In genomic region chr5:76542887-76543690, GRCh38 we compare ENCODE assay signal across 7 cellular contexts.
DNase-seq lines count a peak whose midpoint lies in the region; TF ChIP-seq lines count a peak whose summit lies in the region.

No MANE protein-coding gene starts in this region.

- H3K4me1 ChIP-seq in mucosa of rectum (ENCODE audit: control insufficient read depth in 2 of 2, insufficient read depth in 2 of 2, low read length in 2 of 2) (peaks cover 20 to 34% of the 10 kb centered on the region in 2 donors), testis (no peaks in the 10 kb centered on the region)

- TF ChIP-seq CTCF in testis (IDR thresholded peaks at IDR 0.05), result no peak
- no peak for TF ChIP-seq CTCF in osteocyte (IDR thresholded peaks at IDR 0.05)

- no peak for TF ChIP-seq POLR2A in testis (IDR thresholded peaks at IDR 0.05)

- peak overlapping the region; percentile 80 for H3K4me3 Mint-ChIP-seq in T-helper 1 cell treated with Interleukin-12 subunit alpha and Interleukin-12 subunit beta and Interleukin-4 antibody, amounts not matched to agents 30 μg/mL and 1 μg/mL, for 36 hours
- no peak overlapping the region for H3K4me3 Mint-ChIP-seq in osteocyte (ENCODE audit: unreplicated experiment)

- no peaks in the 10 kb centered on the region for H3K36me3 ChIP-seq in mucosa of rectum (ENCODE audit: control insufficient read depth in 2 of 2, insufficient read depth in 2 of 2, low read length in 2 of 2)
- no peaks in the 10 kb centered on the region for H3K36me3 ChIP-seq in testis (ENCODE audit: low read depth, missing control alignments)

- peak overlapping the region in 1 of 2 donors; percentile 35 for H3K9ac ChIP-seq in mucosa of rectum (ENCODE audit: low read depth in 1 of 2, low read length in 2 of 2)

- no peaks in the 10 kb centered on the region for H3K27me3 Mint-ChIP-seq in T-helper 1 cell treated with Interleukin-12 subunit alpha and Interleukin-12 subunit beta and Interleukin-4 antibody, amounts not matched to agents 30 μg/mL and 1 μg/mL, for 36 hours (ENCODE audit: low read depth)
- peaks cover 4% of the 10 kb centered on the region for H3K27me3 Mint-ChIP-seq in osteocyte (ENCODE audit: unreplicated experiment)

- peaks cover 61% of the 10 kb centered on the region for H3K4me1 Mint-ChIP-seq in T-helper 1 cell treated with Interleukin-12 subunit alpha and Interleukin-12 subunit beta and Interleukin-4 antibody, amounts not matched to agents 30 μg/mL and 1 μg/mL, for 36 hours (ENCODE audit: low read depth)
- peaks cover 2% of the 10 kb centered on the region for H3K4me1 Mint-ChIP-seq in osteocyte (ENCODE audit: unreplicated experiment)

- peak overlapping the region; percentile 96 for H3K27ac Mint-ChIP-seq in T-helper 1 cell treated with Interleukin-12 subunit alpha and Interleukin-12 subunit beta and Interleukin-4 antibody, amounts not matched to agents 30 μg/mL and 1 μg/mL, for 36 hours
- no peak overlapping the region for H3K27ac Mint-ChIP-seq in osteocyte (ENCODE audit: unreplicated experiment)

- H3K9me3 Mint-ChIP-seq in T-helper 1 cell treated with Interleukin-12 subunit alpha and Interleukin-12 subunit beta and Interleukin-4 antibody, amounts not matched to agents 30 μg/mL and 1 μg/mL, for 36 hours, result no peaks in the 10 kb centered on the region
- H3K9me3 Mint-ChIP-seq in osteocyte (ENCODE audit: unreplicated experiment), result no peaks in the 10 kb centered on the region

- 69 to 70% methylated on average over 13 of the region's 13 CpGs for WGBS in testis, 2 donors

- H3K9me3 ChIP-seq in mucosa of rectum (ENCODE audit: control insufficient read depth in 2 of 2, low read length in 2 of 2), result no peaks in the 10 kb centered on the region
- H3K9me3 ChIP-seq in testis, result no peaks in the 10 kb centered on the region

- peak; percentile 45 for DNase-seq in activated effector memory CD4-positive, alpha-beta T cell treated with Interleukin-2 at 50 U/mL for 16 hours
- DNase-seq in testis (peak; percentile 31), H4 (ENCODE audit: low spot score) (no peak), NCI-H446 (lab: John Stamatoyannopoulos, UW) (no peak), osteocyte (ENCODE audit: extremely low spot score, unreplicated experiment) (no peak)

- H3K27ac ChIP-seq in mucosa of rectum (ENCODE audit: low read depth in 2 of 2, low read length in 2 of 2) (peak overlapping the region; percentile 51 to 69), testis (no peak overlapping the region)

- intact Hi-C loops in testis (cut with DNase I; ENCODE audit: low total_unique reads), result no loop called here

- H3K4me3 ChIP-seq in mucosa of rectum (ENCODE audit: low read length in 2 of 2) (peak overlapping the region in 1 of 2 donors; percentile 14), testis (no peak overlapping the region)

- H3K27me3 ChIP-seq in mucosa of rectum (ENCODE audit: control insufficient read depth in 2 of 2, insufficient read depth in 2 of 2, low read length in 2 of 2) (no peaks in the 10 kb centered on the region), testis (no peaks in the 10 kb centered on the region)

- peaks cover 8% of the 10 kb centered on the region for H3K36me3 Mint-ChIP-seq in T-helper 1 cell treated with Interleukin-12 subunit alpha and Interleukin-12 subunit beta and Interleukin-4 antibody, amounts not matched to agents 30 μg/mL and 1 μg/mL, for 36 hours (ENCODE audit: low read depth)
- H3K36me3 Mint-ChIP-seq in osteocyte (ENCODE audit: unreplicated experiment), result no peaks in the 10 kb centered on the region

Comparison
In these comparisons a context has a peak if more than half of its experiments do, and no peak if none do; other contexts are left out.
1. DNase-seq: peak in activated effector memory CD4-positive, alpha-beta T cell treated with Interleukin-2 at 50 U/mL for 16 hours (single experiment) and testis (single experiment); none in H4 (single experiment), NCI-H446 (0 of 2) and osteocyte (single experiment).
2. H3K27ac ChIP-seq: peak in mucosa of rectum (2 of 2); none in testis (0 of 2).